In genomic region chr2:95345066-95345414, GRCh38 we compare ENCODE assay signal across 8 cellular contexts. TPM values are rescaled to one million over a fixed set of nuclear protein-coding genes. Genes with fewer than 3 reads are reported as not detected.
DNase-seq lines count a peak whose midpoint lies in the region; ATAC-seq and TF ChIP-seq lines count a peak whose summit lies in the region.

No MANE protein-coding gene starts in this region.

- ATAC-seq in aorta (ENCODE audit: low FRiP score), result no peak

- TF ChIP-seq CTCF in CD14-positive monocyte (IDR thresholded peaks at IDR 0.05), result no peak
- no peak for TF ChIP-seq CTCF in epithelial cell of proximal tubule (conservative IDR thresholded peaks at IDR 0.05; ENCODE audit: low read depth, low read length)
- TF ChIP-seq CTCF in parathyroid adenoma (IDR thresholded peaks at IDR 0.05), result no peak
- no peak for TF ChIP-seq CTCF in colonic mucosa (IDR thresholded peaks at IDR 0.05)

- H3K4me3 Mint-ChIP-seq in CD14-positive monocyte, result peak overlapping the region; percentile 15 to 58

- no peaks in the 10 kb centered on the region for H3K36me3 ChIP-seq in NT2/D1 (ENCODE audit: insufficient read depth, insufficient read length, low read length)
- no peaks in the 10 kb centered on the region for H3K36me3 ChIP-seq in parathyroid adenoma (ENCODE audit: control insufficient read depth, insufficient read depth, low read length)
- no peaks in the 10 kb centered on the region for H3K36me3 ChIP-seq in aorta (ENCODE audit: control insufficient read depth in 1 of 2, insufficient read depth in 2 of 2, low read length in 1 of 2)
- H3K36me3 ChIP-seq in colonic mucosa, result no peaks in the 10 kb centered on the region

- H3K27ac Mint-ChIP-seq in CD14-positive monocyte, result no peak overlapping the region

- peak overlapping the region; percentile 68 for H3K9ac ChIP-seq in NT2/D1 (ENCODE audit: insufficient read length, low read depth)
- H3K9ac ChIP-seq in parathyroid adenoma, result no peak overlapping the region
- H3K9ac ChIP-seq in colonic mucosa (ENCODE audit: low read depth in 2 of 2, low read length in 2 of 2), result no peak overlapping the region

- H3K27ac ChIP-seq in parathyroid adenoma (peak overlapping the region; percentile 92), aorta (ENCODE audit: low read depth in 1 of 2, low read length in 2 of 2) (no peak overlapping the region), colonic mucosa (no peak overlapping the region)

- H3K9me3 ChIP-seq in NT2/D1 (ENCODE audit: insufficient read depth, low read length), result no peaks in the 10 kb centered on the region
- no peaks in the 10 kb centered on the region for H3K9me3 ChIP-seq in parathyroid adenoma (ENCODE audit: control insufficient read depth, low read length)
- H3K9me3 ChIP-seq in aorta (ENCODE audit: control insufficient read depth, low read length), result no peaks in the 10 kb centered on the region
- H3K9me3 ChIP-seq in colonic mucosa, result no peaks in the 10 kb centered on the region

- H3K4me1 Mint-ChIP-seq in CD14-positive monocyte, result peaks cover 6% of the 10 kb centered on the region

- peak overlapping the region; percentile 96 for H3K4me2 ChIP-seq in parathyroid adenoma (ENCODE audit: low read length)

- peaks cover 7% of the 10 kb centered on the region for H3K79me2 ChIP-seq in parathyroid adenoma

- peaks cover 42 to 62% (median 47%) of the 10 kb centered on the region in 3 donors for H3K27me3 Mint-ChIP-seq in CD14-positive monocyte (ENCODE audit: low read depth in 3 of 3)

- H3K4me3 ChIP-seq in NT2/D1 (ENCODE audit: insufficient read length, low read depth), result peak overlapping the region; percentile 64
- peak overlapping the region; percentile 78 for H3K4me3 ChIP-seq in epithelial cell of proximal tubule (ENCODE audit: low read depth, low read length)
- peak overlapping the region; percentile 73 for H3K4me3 ChIP-seq in parathyroid adenoma (ENCODE audit: low read depth, low read length)
- no peak overlapping the region for H3K4me3 ChIP-seq in aorta (ENCODE audit: low read length in 2 of 2)
- no peak overlapping the region for H3K4me3 ChIP-seq in colonic mucosa

- peaks cover 18% of the 10 kb centered on the region for H3K4me1 ChIP-seq in NT2/D1 (ENCODE audit: insufficient read depth, insufficient read length)
- peaks cover 25% of the 10 kb centered on the region for H3K4me1 ChIP-seq in parathyroid adenoma
- no peaks in the 10 kb centered on the region for H3K4me1 ChIP-seq in aorta (ENCODE audit: control insufficient read depth in 1 of 2, insufficient read depth in 2 of 2, low read length in 2 of 2)
- H3K4me1 ChIP-seq in colonic mucosa, result no peaks in the 10 kb centered on the region

- peaks cover 67% of the 10 kb centered on the region for H3K27me3 ChIP-seq in NT2/D1 (ENCODE audit: insufficient read depth, insufficient read length)
- no peaks in the 10 kb centered on the region for H3K27me3 ChIP-seq in parathyroid adenoma (ENCODE audit: control insufficient read depth, insufficient read depth, low read length)
- H3K27me3 ChIP-seq in aorta (ENCODE audit: control insufficient read depth in 1 of 2, insufficient read depth in 2 of 2, low read length in 1 of 2), result no peaks in the 10 kb centered on the region
- H3K27me3 ChIP-seq in colonic mucosa, result peaks cover 26% of the 10 kb centered on the region

- 34 to 36% methylated on average over 15 of the region's 15 CpGs for WGBS in aorta, 2 donors

- peak overlapping the region; percentile 90 for H2AFZ ChIP-seq in parathyroid adenoma

- DNase-seq in CD14-positive monocyte (ENCODE audit: low spot score) (no peak), NT2/D1 (ENCODE audit: low read depth, low spot score) (no peak), epithelial cell of proximal tubule (ENCODE audit: low read depth) (no peak), NCI-H1105 (lab: John Stamatoyannopoulos, UW) (no peak), aorta (no peak), colonic mucosa (no peak), SHP77 (lab: John Stamatoyannopoulos, UW) (no peak)

- no peaks in the 10 kb centered on the region for H3K36me3 Mint-ChIP-seq in CD14-positive monocyte

- intact Hi-C loops in CD14-positive monocyte (cut with micrococcal nuclease), result no loop called here
- intact Hi-C loops in aorta (cut with DNase I), result loop anchor here in 1 of 2 donors (1.0 kb wide), 1 partner anchor 57 kb away; the partner anchor contains the start of gene FAHD2A
- intact Hi-C loops in colonic mucosa (cut with DNase I), result loop anchor here (10.0 kb wide), 1 partner anchor 390 kb away; no protein-coding TSS in a partner anchor

- peaks cover 0 to 8% (median 1%) of the 10 kb centered on the region in 7 donors for H3K9me3 Mint-ChIP-seq in CD14-positive monocyte

RNA-seq across cellular contexts. Expression of gene KCNIP3, which starts 47.9 kb away (rescaled TPM):
- not detected for polyA plus RNA-seq in CD14-positive monocyte
- total RNA-seq in epithelial cell of proximal tubule, result 3.9 and 10.4 TPM in 2 replicates
- 10 to 100 TPM in 1 of 2 donors, 1 to 10 TPM in 1; 7.7 to 10.7 TPM for total RNA-seq in aorta
- polyA plus RNA-seq in aorta, result 1 to 10 TPM; 2.9 to 7.6 TPM
- total RNA-seq in colonic mucosa, result 1 to 10 TPM; 1.5 to 2.3 TPM

RNA-seq across cellular contexts. Expression of gene FAHD2A, which starts 57.5 kb away (rescaled TPM):
- polyA plus RNA-seq in CD14-positive monocyte (10 to 100 TPM in 1 of 2 donors, 1 to 10 TPM in 1; 9.7 to 10.5 TPM), aorta (10 to 100 TPM; 22.4 to 22.8 TPM)
- total RNA-seq in epithelial cell of proximal tubule (31.4 and 32.5 TPM in 2 replicates), aorta (10 to 100 TPM; 17.7 to 23.3 TPM), colonic mucosa (10 to 100 TPM; 21.0 to 28.9 TPM)

Comparison
In these comparisons a context has a peak if more than half of its experiments do, and no peak if none do; other contexts are left out.
1. H3K4me3 ChIP-seq: peak in NT2/D1 (single experiment), epithelial cell of proximal tubule (single experiment) and parathyroid adenoma (single experiment); none in aorta (0 of 2) and colonic mucosa (single experiment).